Comparison of ENCODE assay signal across 9 cellular contexts in genomic region chr19:29121684-29122083, GRCh38.
A peak's percentile ranks its signal among the peaks of the same experiment; 100 is the strongest.
DNase-seq lines count a peak whose midpoint lies in the region; ATAC-seq and TF ChIP-seq lines count a peak whose summit lies in the region.
"Had no signal": no experiment of that assay in that cellular context is flagged by ENCODE, and none has a peak within 500 bp of the region (broad histone marks: within the 10 kb centered on the region; RNA-seq: fewer than 3 reads in every experiment).

No MANE protein-coding gene starts in this region.

- in situ Hi-C loops in ACHN (cut with HindIII; ENCODE audit: low pct_ligation_motif_present, low pct_unique_long_range_greater_than_20kb, low sequenced_read_pairs), result no loop called here
- in situ Hi-C loops in GM13977 (cut with MboI; ENCODE audit: low pct_unique_long_range_greater_than_20kb, low sequenced_read_pairs, unreplicated experiment), result no loop called here
- in situ Hi-C loops in SK-MEL-5 (cut with HindIII; ENCODE audit: low pct_unique_long_range_greater_than_20kb, low sequenced_read_pairs), result no loop called here

- H3K27me3 ChIP-seq in kidney epithelial cell (ENCODE audit: control insufficient read depth, insufficient read depth, low read length), result no peaks in the 10 kb centered on the region

- H3K4me3 ChIP-seq in kidney epithelial cell (ENCODE audit: low read depth, low read length), result no peak overlapping the region

- no peaks in the 10 kb centered on the region for H3K36me3 ChIP-seq in kidney epithelial cell (ENCODE audit: control insufficient read depth, insufficient read depth, low read length)

- peak; percentile 2 for DNase-seq in ACHN
- DNase-seq in GM13977 (ENCODE audit: low spot score), result no peak
- peak; percentile 57 for DNase-seq in SK-MEL-5 (ENCODE audit: low read depth, low spot score)
- no peak for DNase-seq in kidney epithelial cell (ENCODE audit: low read depth)
- DNase-seq: NCI-H524 had no signal

- ATAC-seq in GM19328 (IDR thresholded peaks at IDR 0.05; ENCODE audit: unreplicated experiment) (no peak), GM21526 (IDR thresholded peaks at IDR 0.05; ENCODE audit: low FRiP score, unreplicated experiment) (no peak), GM21825 (IDR thresholded peaks at IDR 0.05; ENCODE audit: unreplicated experiment) (no peak), GM18873 (IDR thresholded peaks at IDR 0.05; ENCODE audit: low FRiP score, unreplicated experiment) (no peak)

- TF ChIP-seq CTCF in GM13977 (IDR thresholded peaks at IDR 0.05; ENCODE audit: extremely low read depth, insufficient read depth, missing control alignments), result peak; percentile 8
- peak; percentile 25 for TF ChIP-seq CTCF in kidney epithelial cell (IDR thresholded peaks at IDR 0.05; ENCODE audit: insufficient read depth, low read length, poor library complexity, severe bottlenecking)

Comparison
In these comparisons a context has a peak if more than half of its experiments do, and no peak if none do; other contexts are left out.
1. DNase-seq: peak in ACHN (single experiment) and SK-MEL-5 (single experiment); none in GM13977 (single experiment) and kidney epithelial cell (single experiment).